8 cellular contexts compared by ENCODE assay signal in the genomic region with DNA sequence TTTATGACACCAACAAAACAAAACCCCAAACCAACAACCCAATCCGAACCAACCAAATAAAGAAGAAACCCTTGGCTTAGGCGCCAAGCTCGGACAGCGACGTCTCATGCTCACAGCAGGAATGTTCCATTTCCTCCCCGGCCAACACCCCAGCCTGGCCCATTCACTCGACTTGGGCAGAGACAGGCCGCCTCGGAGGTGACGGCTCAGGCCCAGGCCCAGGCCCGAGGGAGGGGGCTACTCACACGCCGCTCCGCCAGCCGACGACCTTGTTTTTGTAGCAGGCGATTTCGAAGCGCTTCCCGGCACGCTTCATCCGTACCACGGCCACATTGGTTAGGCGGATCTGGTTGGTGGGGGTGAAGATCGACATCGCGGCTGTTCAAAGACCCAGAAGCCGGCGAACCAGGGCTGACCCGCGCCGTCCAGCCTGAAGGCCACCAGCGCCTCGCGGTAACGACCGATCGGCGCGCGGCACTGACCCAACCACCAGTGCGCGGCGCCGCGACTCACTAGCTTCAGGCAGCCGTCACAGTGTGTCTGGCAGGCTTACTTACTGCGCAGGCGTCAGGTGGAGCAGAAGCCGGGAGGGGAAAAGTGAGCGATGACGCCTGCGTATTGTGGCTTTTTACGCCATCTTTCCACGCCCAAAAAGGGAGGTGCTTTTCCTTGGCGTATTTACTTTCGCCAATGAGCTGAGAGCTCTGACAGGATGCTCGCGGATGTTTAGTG. TPM values are rescaled to one million over a fixed set of nuclear protein-coding genes. Genes with fewer than 3 reads are reported as not detected.
DNase-seq lines count a peak whose midpoint lies in the region; ATAC-seq and TF ChIP-seq lines count a peak whose summit lies in the region.
"Not testable (repeated sequence)": the region's sequence is repeated elsewhere in the genome, so short reads cannot be mapped to it uniquely, and the experiment has no call there.

A gene (minus strand): TSS at position 542 of the 732 bp plus-strand sequence. CDS start 169 bp downstream, at position 373.

- not testable (repeated sequence) for H3K27me3 ChIP-seq in trophoblast cell (ENCODE audit: insufficient read depth, low read length); transverse colon

- CTCF ChIA-PET in T-cell (lab: Charles Lee) = interaction anchor here in 1 of 2 donors (0.5 to 1.2 kb wide), 4 partner anchors 151 to 1244 kb away, joined by 3 read pairs; no protein-coding TSS in a partner anchor

- in situ Hi-C loops in transverse colon (cut with MboI; ENCODE audit: low pct_ligation_motif_present in 1 of 4, low pct_unique_long_range_greater_than_20kb in 1 of 4, low sequenced_read_pairs in 3 of 4) = not testable (repeated sequence)

- H3K4me3 Mint-ChIP-seq in T-cell = peak within 1 kb of the TSS; percentile 91 to 100 (median 98)

- H3K36me3 ChIP-seq in trophoblast cell (ENCODE audit: control insufficient read depth in 1 of 2, insufficient read depth in 2 of 2, low read length in 2 of 2) = peaks cover 13 to 15% of the 10 kb centered on the region in 2 experiments
- H3K36me3 ChIP-seq in transverse colon = peaks cover 0 to 27% (median 14%) of the 10 kb centered on the region in 4 donors

- not testable (repeated sequence) for H2AK5ac ChIP-seq in trophoblast cell (ENCODE audit: low read length)

- H3K23ac ChIP-seq in trophoblast cell (ENCODE audit: low read length) = not testable (repeated sequence)

- H2BK5ac ChIP-seq in trophoblast cell (ENCODE audit: low read depth, low read length, poor library complexity) = peak within 1 kb of the TSS; percentile 67

- peak within 1 kb of the TSS; percentile 46 for H4K8ac ChIP-seq in trophoblast cell (ENCODE audit: low read depth, low read length)

- H3K4me1 Mint-ChIP-seq in T-cell = peaks cover 27 to 35% (median 32%) of the 10 kb centered on the region in 3 donors

- TF ChIP-seq EP300 in transverse colon (IDR thresholded peaks at IDR 0.05; ENCODE audit: low read depth) = not testable (repeated sequence)

- H3K27ac ChIP-seq in adipose tissue (ENCODE audit: low read depth, low read length) = peak within 1 kb of the TSS; percentile 95
- H3K27ac ChIP-seq in trophoblast cell (ENCODE audit: low read depth, low read length) = peak within 1 kb of the TSS; percentile 89
- H3K27ac ChIP-seq in transverse colon = peak within 1 kb of the TSS; percentile 93 to 99 (median 98)

- intact Hi-C loops in cardiac septum (cut with DNase I) = loop anchor here (10.0 kb wide), 2 partner anchors 250 to 430 kb away; a partner anchor contains a TSS
- intact Hi-C loops in transverse colon (cut with DNase I; ENCODE audit: low total_unique reads) = not testable (repeated sequence)

- peak within 1 kb of the TSS; percentile 95 for H3K9ac ChIP-seq in trophoblast cell (ENCODE audit: low read length)

- peak within 1 kb of the TSS; percentile 100 for H3K27ac Mint-ChIP-seq in T-cell

- peaks cover 14% of the 10 kb centered on the region for H3K36me3 Mint-ChIP-seq in T-cell

- H3K27me3 Mint-ChIP-seq in T-cell = not testable (repeated sequence)

- H3K14ac ChIP-seq in trophoblast cell (ENCODE audit: low read length) = peak within 1 kb of the TSS; percentile 45

- peak within 1 kb of the TSS; percentile 61 for H3K4me3 ChIP-seq in GM12875 (ENCODE audit: low read depth, low read length)
- H3K4me3 ChIP-seq in trophoblast cell (ENCODE audit: low read depth, low read length) = peak within 1 kb of the TSS; percentile 89
- peak within 1 kb of the TSS; percentile 52 to 81 (median 56) for H3K4me3 ChIP-seq in transverse colon

- peak within 1 kb of the TSS; percentile 59 for H2AFZ ChIP-seq in trophoblast cell (ENCODE audit: insufficient read depth, low read length, poor library complexity)

- not testable (repeated sequence) for H3K18ac ChIP-seq in trophoblast cell (ENCODE audit: low read length)

- H2BK12ac ChIP-seq in trophoblast cell (ENCODE audit: low read length) = not testable (repeated sequence)

- not testable (repeated sequence) for H3K79me2 ChIP-seq in trophoblast cell (ENCODE audit: control insufficient read depth, insufficient read depth, low read length, poor library complexity)

- DNase-seq in NCI-H1436 treated with DMSO at 0.1 percent for 48 hours (lab: John Stamatoyannopoulos, UW) (peak; percentile 90), T-cell (peak; percentile 78 to 97 (median 93)), cardiac septum (ENCODE audit: low spot score) (peak; percentile 96), trophoblast cell (peak; percentile 97 to 99), transverse colon (peak; percentile 96)

- peak within 1 kb of the TSS; percentile 72 for H3K4me2 ChIP-seq in trophoblast cell (ENCODE audit: low read length)

- H2BK120ac ChIP-seq in trophoblast cell (ENCODE audit: insufficient read depth, low read length, poor library complexity) = peak within 1 kb of the TSS; percentile 26

- not testable (repeated sequence) for H3K9me3 ChIP-seq in trophoblast cell (ENCODE audit: insufficient read depth, low read depth, low read length); transverse colon

- not testable (repeated sequence) for H3K4ac ChIP-seq in trophoblast cell (ENCODE audit: low read depth, low read length)

- not testable (repeated sequence) for H3K9me3 Mint-ChIP-seq in T-cell

- ATAC-seq in HG02840 (IDR thresholded peaks at IDR 0.05; ENCODE audit: low FRiP score, unreplicated experiment) (peak; percentile 66), T-cell (replicated peaks in 1 of 4) (peak; percentile 63 to 65 (median 64))

- peak within 1 kb of the TSS; percentile 41 for H4K91ac ChIP-seq in trophoblast cell (ENCODE audit: low read depth, low read length)

- not testable (repeated sequence) for TF ChIP-seq CTCF in GM12875 (IDR thresholded peaks at IDR 0.05; ENCODE audit: borderline replicate concordance, insufficient read depth, low read depth, low read length); transverse colon (IDR thresholded peaks at IDR 0.05)

- peak; percentile 99 for TF ChIP-seq POLR2A in transverse colon (IDR thresholded peaks at IDR 0.05)

- POLR2A ChIA-PET in T-cell (lab: Charles Lee) = interaction anchor here (0.5 to 1.7 kb wide), 11 partner anchors 8 to 1957 kb away, joined by 3 to 13 read pairs (median 5); a partner anchor contains a TSS

- not testable (repeated sequence) for H3K4me1 ChIP-seq in trophoblast cell (ENCODE audit: control insufficient read depth in 1 of 2, insufficient read depth in 2 of 2, low read length in 2 of 2)
- H3K4me1 ChIP-seq in transverse colon = peaks cover 10 to 31% (median 16%) of the 10 kb centered on the region in 4 donors

- peak within 1 kb of the TSS; percentile 31 for H4K12ac ChIP-seq in trophoblast cell (ENCODE audit: low read depth, low read length)

- not testable (repeated sequence) for H3K79me1 ChIP-seq in trophoblast cell (ENCODE audit: low read length)

- 0% methylated on average over 59 of the region's 59 CpGs for WGBS in adipose tissue, 3 donors
- no CpG with 5 or more reads among the region's 59 CpGs for WGBS in trophoblast cell (ENCODE audit: extremely low coverage, insufficient coverage, insufficient read length)
- WGBS in transverse colon (ENCODE audit: low coverage in 1 of 2), 2 donors = 1 to 2% methylated on average over 13 to 57 of the region's 59 CpGs

RNA-seq across cellular contexts. Expression of the gene that starts here (rescaled TPM):
- total RNA-seq in T-cell (100 to 1,000 TPM in 2 of 5 donors, 10 to 100 TPM in 3; 59.9 to 297 (median 62.8) TPM), cardiac septum (242 TPM), transverse colon (100 to 1,000 TPM in 2 of 4 donors, 10 to 100 TPM in 2; 32.4 to 123 (median 95.8) TPM)
- polyA plus RNA-seq in adipose tissue = 100 to 1,000 TPM in 2 of 3 donors, 10 to 100 TPM in 1; 64.7 to 168 (median 161) TPM
- 109 TPM in 2 replicates for polyA plus RNA-seq in trophoblast cell (2013)

Comparison
In these comparisons a context has a peak if more than half of its experiments do, and no peak if none do; other contexts are left out.
1. Peak in every context shown above with its lines: DNase-seq, ATAC-seq, H3K4me3 ChIP-seq and H3K27ac ChIP-seq.